In the genomic region with DNA sequence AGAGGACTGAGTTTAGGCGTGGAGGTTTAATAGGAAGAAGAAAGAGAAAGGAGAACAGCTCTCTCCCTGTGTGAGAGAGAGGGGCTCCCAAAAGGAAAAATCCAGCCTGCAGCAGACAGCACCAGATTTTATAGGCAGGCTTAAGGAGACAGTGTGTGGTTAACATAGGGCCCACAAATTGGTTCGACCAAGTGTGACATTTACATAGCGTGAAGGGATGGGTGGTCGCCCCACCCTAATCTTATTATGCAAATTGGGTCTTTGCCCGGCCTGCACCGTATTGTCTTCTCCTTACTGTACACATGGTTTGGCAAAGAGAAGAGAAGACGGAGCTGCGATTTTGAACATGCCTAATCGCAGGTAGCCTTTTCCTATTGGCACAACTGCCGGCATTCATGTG, we compare ENCODE assay signal across 28 cellular contexts.
DNase-seq lines count a peak whose midpoint lies in the region; ATAC-seq and TF ChIP-seq lines count a peak whose summit lies in the region.
"Had no signal": no experiment of that assay in that cellular context is flagged by ENCODE, and none has a peak within 500 bp of the region (broad histone marks: within the 10 kb centered on the region; RNA-seq: fewer than 3 reads in every experiment).

No MANE protein-coding gene starts in this region.

- H3K27ac ChIP-seq in left ventricle myocardium inferior (replicated peaks) (no peak overlapping the region), SJCRH30 (peak overlapping the region; percentile 88)
- H3K27ac ChIP-seq: ovary, suprapubic skin, upper lobe of right lung had no signal

- CTCF ChIA-PET in activated CD8-positive, alpha-beta T cell treated with anti-CD3 and anti-CD28 coated beads, Interleukin-2, amount 10 ng/mL, durations not matched to agents 7 days and 5 days (lab: Charles Lee): no interaction called here

- intact Hi-C loops in left ventricle myocardium superior (cut with micrococcal nuclease) (no loop called here), left ventricle myocardium inferior (cut with micrococcal nuclease) (no loop called here)

- H3K4me3 Mint-ChIP-seq in glutamatergic neuron (ENCODE audit: unreplicated experiment) (peak overlapping the region; percentile 73), immature natural killer cell (no peak overlapping the region)
- no peak overlapping the region for H3K4me3 Mint-ChIP-seq in activated T-cell treated with anti-CD3 and anti-CD28 coated beads, Interleukin-2, amount 50 U/mL, for 24 hours
- no peak overlapping the region for H3K4me3 Mint-ChIP-seq in activated CD8-positive, alpha-beta T cell treated with anti-CD3 and anti-CD28 coated beads, Interleukin-2, amount 10 ng/mL, durations not matched to agents 7 days and 5 days
- H3K4me3 Mint-ChIP-seq: activated CD8-positive, alpha-beta memory T cell treated with anti-CD3 and anti-CD28 coated beads, Interleukin-2, amount 10 ng/mL, durations not matched to agents 7 days and 5 days; activated T-cell treated with anti-CD3 and anti-CD28 coated beads, Interleukin-2, amount 50 U/mL, for 72 hours; CD14-positive monocyte; central memory CD8-positive, alpha-beta T cell; HFFc6; natural killer cell treated with Interleukin-12 subunit alpha and Interleukin-12 subunit beta and Interleukin-15 and Interleukin-18, amount 100 ng/mL, for 72 hours had no signal

- H3K9me3 Mint-ChIP-seq in glutamatergic neuron (ENCODE audit: unreplicated experiment) (peaks cover 2% of the 10 kb centered on the region), immature natural killer cell (peaks cover 0 to 44% (median 26%) of the 10 kb centered on the region in 6 donors)
- H3K9me3 Mint-ChIP-seq in activated T-cell treated with anti-CD3 and anti-CD28 coated beads, Interleukin-2, amount 50 U/mL, for 24 hours: peaks cover 15% of the 10 kb centered on the region
- H3K9me3 Mint-ChIP-seq in activated CD8-positive, alpha-beta T cell treated with anti-CD3 and anti-CD28 coated beads, Interleukin-2, amount 10 ng/mL, durations not matched to agents 7 days and 5 days (ENCODE audit: insufficient read depth): peaks cover 23% of the 10 kb centered on the region

- no peaks in the 10 kb centered on the region for H3K36me3 Mint-ChIP-seq in glutamatergic neuron (ENCODE audit: unreplicated experiment)
- H3K36me3 Mint-ChIP-seq in activated T-cell treated with anti-CD3 and anti-CD28 coated beads, Interleukin-2, amount 50 U/mL, for 24 hours (ENCODE audit: low read depth): no peaks in the 10 kb centered on the region
- H3K36me3 Mint-ChIP-seq in immature natural killer cell: no peaks in the 10 kb centered on the region
- H3K36me3 Mint-ChIP-seq in activated CD8-positive, alpha-beta T cell treated with anti-CD3 and anti-CD28 coated beads, Interleukin-2, amount 10 ng/mL, durations not matched to agents 7 days and 5 days (ENCODE audit: low read depth): no peaks in the 10 kb centered on the region
- H3K36me3 Mint-ChIP-seq: activated CD8-positive, alpha-beta memory T cell treated with anti-CD3 and anti-CD28 coated beads, Interleukin-2, amount 10 ng/mL, durations not matched to agents 7 days and 5 days; CD14-positive monocyte; natural killer cell treated with Interleukin-12 subunit alpha and Interleukin-12 subunit beta and Interleukin-15 and Interleukin-18, amount 100 ng/mL, for 72 hours had no signal

- H3K4me1 ChIP-seq in left ventricle myocardium inferior (no peaks in the 10 kb centered on the region), SJCRH30 (no peaks in the 10 kb centered on the region)
- H3K4me1 ChIP-seq: suprapubic skin, upper lobe of right lung had no signal

- DNase-seq in left ventricle myocardium superior (peak; percentile 10), left ventricle myocardium inferior (no peak), SJCRH30 (peak; percentile 81 to 86), glutamatergic neuron (peak; percentile 18), immature natural killer cell (no peak)
- no peak for DNase-seq in activated T-cell treated with anti-CD3 and anti-CD28 coated beads, Interleukin-2, amount 50 U/mL, for 24 hours
- no peak for DNase-seq in activated T-cell treated with anti-CD3 and anti-CD28 coated beads, Interleukin-2, amount 50 U/mL, for 1 hour
- DNase-seq in activated CD8-positive, alpha-beta T cell treated with anti-CD3 and anti-CD28 coated beads, Interleukin-2, amount 10 ng/mL, durations not matched to agents 7 days and 5 days: no peak
- DNase-seq: activated CD8-positive, alpha-beta memory T cell treated with anti-CD3 and anti-CD28 coated beads, Interleukin-2, amount 10 ng/mL, durations not matched to agents 7 days and 5 days; activated T-cell treated with anti-CD3 and anti-CD28 coated beads, Interleukin-2, amount 50 U/mL, for 72 hours; Calu3; dermis blood vessel endothelial cell; DMS79 treated with DMSO at 0.1 percent for 48 hours; foreskin melanocyte; HFFc6; mucosa of descending colon; NCI-H1092 treated with DMSO at 0.1 percent for 48 hours; NCI-H1930; ovary; RPMI8226; stimulated activated naive CD4-positive, alpha-beta T cell; upper lobe of right lung had no signal

- no peaks in the 10 kb centered on the region for H3K9me3 ChIP-seq in left ventricle myocardium inferior (replicated peaks)
- no peaks in the 10 kb centered on the region for H3K9me3 ChIP-seq in SJCRH30 (replicated peaks)
- H3K9me3 ChIP-seq: ovary, suprapubic skin, upper lobe of right lung had no signal

- H3K4me3 ChIP-seq in left ventricle myocardium inferior: no peak overlapping the region
- H3K4me3 ChIP-seq in SJCRH30: peak overlapping the region; percentile 65
- H3K4me3 ChIP-seq: K562, lung, mucosa of descending colon, ovary, suprapubic skin, upper lobe of right lung had no signal

- peak overlapping the region; percentile 72 for H3K27ac Mint-ChIP-seq in glutamatergic neuron (ENCODE audit: unreplicated experiment)
- no peak overlapping the region for H3K27ac Mint-ChIP-seq in activated T-cell treated with anti-CD3 and anti-CD28 coated beads, Interleukin-2, amount 50 U/mL, for 24 hours
- H3K27ac Mint-ChIP-seq in immature natural killer cell: no peak overlapping the region
- no peak overlapping the region for H3K27ac Mint-ChIP-seq in activated CD8-positive, alpha-beta T cell treated with anti-CD3 and anti-CD28 coated beads, Interleukin-2, amount 10 ng/mL, durations not matched to agents 7 days and 5 days
- H3K27ac Mint-ChIP-seq: activated CD8-positive, alpha-beta memory T cell treated with anti-CD3 and anti-CD28 coated beads, Interleukin-2, amount 10 ng/mL, durations not matched to agents 7 days and 5 days; activated T-cell treated with anti-CD3 and anti-CD28 coated beads, Interleukin-2, amount 50 U/mL, for 72 hours; CD14-positive monocyte; HFFc6; natural killer cell treated with Interleukin-12 subunit alpha and Interleukin-12 subunit beta and Interleukin-15 and Interleukin-18, amount 100 ng/mL, for 72 hours had no signal

- H3K4me1 Mint-ChIP-seq in glutamatergic neuron (ENCODE audit: low read depth, unreplicated experiment): peaks cover 9% of the 10 kb centered on the region
- no peaks in the 10 kb centered on the region for H3K4me1 Mint-ChIP-seq in activated T-cell treated with anti-CD3 and anti-CD28 coated beads, Interleukin-2, amount 50 U/mL, for 24 hours (ENCODE audit: low read depth)
- no peaks in the 10 kb centered on the region for H3K4me1 Mint-ChIP-seq in immature natural killer cell
- H3K4me1 Mint-ChIP-seq in activated CD8-positive, alpha-beta T cell treated with anti-CD3 and anti-CD28 coated beads, Interleukin-2, amount 10 ng/mL, durations not matched to agents 7 days and 5 days (ENCODE audit: low read depth): no peaks in the 10 kb centered on the region
- H3K4me1 Mint-ChIP-seq: activated CD8-positive, alpha-beta memory T cell treated with anti-CD3 and anti-CD28 coated beads, Interleukin-2, amount 10 ng/mL, durations not matched to agents 7 days and 5 days; CD14-positive monocyte; central memory CD8-positive, alpha-beta T cell had no signal

- POLR2A ChIA-PET in activated CD8-positive, alpha-beta T cell treated with anti-CD3 and anti-CD28 coated beads, Interleukin-2, amount 10 ng/mL, durations not matched to agents 7 days and 5 days (lab: Charles Lee): no interaction called here

- H3K27me3 Mint-ChIP-seq in glutamatergic neuron (ENCODE audit: unreplicated experiment) (no peaks in the 10 kb centered on the region), immature natural killer cell (ENCODE audit: low read depth in 3 of 3) (peaks cover 0 to 2% (median 0%) of the 10 kb centered on the region in 3 donors)
- H3K27me3 Mint-ChIP-seq in activated T-cell treated with anti-CD3 and anti-CD28 coated beads, Interleukin-2, amount 50 U/mL, for 24 hours: no peaks in the 10 kb centered on the region
- H3K27me3 Mint-ChIP-seq in activated CD8-positive, alpha-beta T cell treated with anti-CD3 and anti-CD28 coated beads, Interleukin-2, amount 10 ng/mL, durations not matched to agents 7 days and 5 days (ENCODE audit: low read depth): no peaks in the 10 kb centered on the region
- H3K27me3 Mint-ChIP-seq: activated CD8-positive, alpha-beta memory T cell treated with anti-CD3 and anti-CD28 coated beads, Interleukin-2, amount 10 ng/mL, durations not matched to agents 7 days and 5 days; central memory CD8-positive, alpha-beta T cell; natural killer cell treated with Interleukin-12 subunit alpha and Interleukin-12 subunit beta and Interleukin-15 and Interleukin-18, amount 100 ng/mL, for 72 hours had no signal

- TF ChIP-seq CTCF in left ventricle myocardium inferior (IDR thresholded peaks at IDR 0.05; ENCODE audit: borderline replicate concordance): no peak
- no peak for TF ChIP-seq CTCF in glutamatergic neuron (IDR thresholded peaks at IDR 0.05; ENCODE audit: partially characterized antibody, unreplicated experiment)

- no peaks in the 10 kb centered on the region for H3K36me3 ChIP-seq in left ventricle myocardium inferior
- no peaks in the 10 kb centered on the region for H3K36me3 ChIP-seq in SJCRH30
- H3K36me3 ChIP-seq: ovary, suprapubic skin, upper lobe of right lung had no signal

- ATAC-seq in left ventricle myocardium superior: no peak
- ATAC-seq in activated CD8-positive, alpha-beta T cell treated with anti-CD3 and anti-CD28 coated beads, Interleukin-2, amount 10 ng/mL, durations not matched to agents 7 days and 5 days: no peak
- ATAC-seq: activated CD8-positive, alpha-beta memory T cell treated with anti-CD3 and anti-CD28 coated beads, Interleukin-2, amount 10 ng/mL, durations not matched to agents 7 days and 5 days; activated T-cell treated with anti-CD3 and anti-CD28 coated beads, Interleukin-2, amount 50 U/mL, for 72 hours; K562; mucosa of descending colon; natural killer cell treated with Interleukin-12 subunit alpha and Interleukin-12 subunit beta and Interleukin-15 and Interleukin-18, amount 100 ng/mL, for 72 hours; upper lobe of right lung had no signal

- H3K27me3 ChIP-seq in left ventricle myocardium inferior (ENCODE audit: low read depth) (no peaks in the 10 kb centered on the region), SJCRH30 (no peaks in the 10 kb centered on the region)
- H3K27me3 ChIP-seq: ovary, suprapubic skin, upper lobe of right lung had no signal

Comparison
In these comparisons a context has a peak if more than half of its experiments do, and no peak if none do; other contexts are left out.
1. DNase-seq: peak in left ventricle myocardium superior (single experiment), SJCRH30 (2 of 2) and glutamatergic neuron (single experiment); none in left ventricle myocardium inferior (single experiment), activated T-cell treated with anti-CD3 and anti-CD28 coated beads, Interleukin-2, amount 50 U/mL, for 24 hours (single experiment), activated T-cell treated with anti-CD3 and anti-CD28 coated beads, Interleukin-2, amount 50 U/mL, for 1 hour (single experiment), immature natural killer cell (0 of 3) and activated CD8-positive, alpha-beta T cell treated with anti-CD3 and anti-CD28 coated beads, Interleukin-2, amount 10 ng/mL, durations not matched to agents 7 days and 5 days (single experiment).